15 cellular contexts compared by ENCODE assay signal in the genomic region with DNA sequence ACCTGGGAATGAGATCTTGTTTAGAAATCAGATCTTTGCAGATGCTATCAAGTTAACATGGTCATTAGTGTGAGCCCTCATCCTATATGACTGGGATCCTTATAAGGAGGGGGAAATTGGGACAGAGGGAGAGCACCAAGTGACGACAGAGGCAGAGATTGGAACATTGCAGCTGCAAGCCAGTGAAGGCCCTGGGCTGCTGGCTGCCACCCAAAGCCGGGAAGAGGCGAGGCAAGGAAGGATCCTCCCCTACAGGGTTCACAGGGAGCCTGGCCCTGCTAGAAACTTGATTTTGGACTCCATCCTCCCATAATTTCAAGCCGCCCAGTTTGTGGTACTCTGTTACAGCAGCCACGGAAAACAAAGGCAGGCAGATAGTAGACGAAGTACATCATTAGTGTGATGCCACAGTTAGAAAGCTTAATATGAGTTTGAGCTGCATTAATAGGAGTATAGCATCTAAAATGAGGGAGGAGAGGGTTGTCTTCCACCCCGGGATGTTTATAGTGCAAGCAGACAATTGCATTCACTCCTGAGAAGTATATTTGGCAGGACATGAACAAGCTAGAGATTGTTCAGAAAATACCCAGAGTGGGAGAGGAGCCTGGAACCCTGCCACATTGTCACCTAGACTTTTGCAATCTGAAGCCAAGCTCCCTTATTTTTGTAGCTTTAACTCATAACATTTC. TPM values are rescaled to one million over a fixed set of nuclear protein-coding genes. Genes with fewer than 3 reads are reported as not detected.
A peak's percentile ranks its signal among the peaks of the same experiment; 100 is the strongest.
DNase-seq lines count a peak whose midpoint lies in the region; ATAC-seq and TF ChIP-seq lines count a peak whose summit lies in the region.
"Had no signal": no experiment of that assay in that cellular context is flagged by ENCODE, and none has a peak within 500 bp of the region (broad histone marks: within the 10 kb centered on the region; RNA-seq: fewer than 3 reads in every experiment).

No MANE protein-coding gene starts in this region.

- H3K9me2 ChIP-seq in SK-N-SH, result no peaks in the 10 kb centered on the region

- TF ChIP-seq EP300 in SK-N-SH (IDR thresholded peaks at IDR 0.05; ENCODE audit: borderline replicate concordance in 1 of 2, low read depth in 1 of 2, low read length in 1 of 2), result no peak

- H3K4me2 ChIP-seq in SK-N-SH, result no peak overlapping the region

- ATAC-seq in SK-N-SH treated with all-trans-retinoic acid at 6 μM for 48 hours, result no peak
- no peak for ATAC-seq in HG02870 (IDR thresholded peaks at IDR 0.05; ENCODE audit: unreplicated experiment)
- ATAC-seq: activated naive CD8-positive, alpha-beta T cell treated with anti-CD3 and anti-CD28 coated beads, Interleukin-2, amount 50 U/mL, for 24 hours; gastrocnemius medialis had no signal

- H3K79me2 ChIP-seq in SK-N-SH (ENCODE audit: insufficient read depth), result no peaks in the 10 kb centered on the region

- POLR2A ChIA-PET in SK-N-SH (lab: Yijun Ruan, JAX), result interaction anchor here (1.0 kb wide), 1 partner anchor 149 kb away, joined by 3 read pairs; no protein-coding TSS in a partner anchor

- no peak overlapping the region for H2AFZ ChIP-seq in SK-N-SH (ENCODE audit: low read depth)

- H3K27ac ChIP-seq in SK-N-SH (ENCODE audit: low read depth in 2 of 2, low read length in 1 of 2) (no peak overlapping the region), muscle layer of colon (ENCODE audit: low read depth, low read length) (peak overlapping the region; percentile 52), uterus (no peak overlapping the region)
- H3K27ac ChIP-seq: gastrocnemius medialis had no signal

- CTCF ChIA-PET in SK-N-SH (lab: Yijun Ruan, JAX), result interaction anchor here (1.0 to 11.4 kb wide), 10 partner anchors 9 to 297 kb away, joined by 3 to 126 read pairs (median 5); no protein-coding TSS in a partner anchor

- TF ChIP-seq CTCF in SK-N-SH (IDR thresholded peaks at IDR 0.05), result no peak
- TF ChIP-seq CTCF in fibroblast of the aortic adventitia (IDR thresholded peaks at IDR 0.05; ENCODE audit: insufficient read depth, low read length), result no peak
- TF ChIP-seq CTCF in uterus (IDR thresholded peaks at IDR 0.05), result no peak

- peaks cover 6% of the 10 kb centered on the region for H3F3A ChIP-seq in SK-N-SH (replicated peaks; ENCODE audit: insufficient read depth)

- 85% methylated on average over 7 of the region's 7 CpGs for whole genome bisulfite sequencing in SK-N-SH (ENCODE audit: low lambda C conversion rate)

- H3K9me3 ChIP-seq in SK-N-SH (no peaks in the 10 kb centered on the region), muscle layer of colon (ENCODE audit: low read length) (no peaks in the 10 kb centered on the region), uterus (no peaks in the 10 kb centered on the region)
- H3K9me3 ChIP-seq: gastrocnemius medialis had no signal

- H3K4me1 ChIP-seq in SK-N-SH (ENCODE audit: control insufficient read depth in 1 of 2, insufficient read depth in 2 of 2, low read depth in 1 of 2, low read length in 1 of 2) (peaks cover 3% of the 10 kb centered on the region in 2 experiments; a peak in 2 of 4 replicates), muscle layer of colon (ENCODE audit: insufficient read depth, low read length) (peaks cover 23% of the 10 kb centered on the region), uterus (no peaks in the 10 kb centered on the region)

- no peak for TF ChIP-seq RAD21 in SK-N-SH (IDR thresholded peaks at IDR 0.05; ENCODE audit: low read length)

- H4K20me1 ChIP-seq in SK-N-SH (ENCODE audit: insufficient read depth), result no peaks in the 10 kb centered on the region

- no peaks in the 10 kb centered on the region for H3K36me3 ChIP-seq in SK-N-SH (replicated peaks in 1 of 2; ENCODE audit: control insufficient read depth in 1 of 2, insufficient read depth in 2 of 2, low read length in 1 of 2)
- no peaks in the 10 kb centered on the region for H3K36me3 ChIP-seq in muscle layer of colon (ENCODE audit: insufficient read depth, low read length)
- no peaks in the 10 kb centered on the region for H3K36me3 ChIP-seq in uterus
- H3K36me3 ChIP-seq: gastrocnemius medialis had no signal

- no peak for TF ChIP-seq POLR2A in uterus (IDR thresholded peaks at IDR 0.05)

- intact Hi-C loops in uterus (cut with DNase I; ENCODE audit: low total_unique reads), result no loop called here

- H3K27me3 ChIP-seq in SK-N-SH (ENCODE audit: insufficient read depth), result no peaks in the 10 kb centered on the region
- no peaks in the 10 kb centered on the region for H3K27me3 ChIP-seq in muscle layer of colon (ENCODE audit: control insufficient read depth in 1 of 2, insufficient read depth in 2 of 2, low read length in 2 of 2)
- no peaks in the 10 kb centered on the region for H3K27me3 ChIP-seq in uterus
- H3K27me3 ChIP-seq: gastrocnemius medialis had no signal

- DNase-seq in SK-N-SH (no peak), fibroblast of the aortic adventitia (ENCODE audit: low read depth) (peak; percentile 70), uterus (peak; percentile 31 to 63), NCI-H1105 (lab: John Stamatoyannopoulos, UW) (no peak), SK-N-DZ (ENCODE audit: low spot score) (no peak)
- DNase-seq: activated naive CD8-positive, alpha-beta T cell treated with anti-CD3 and anti-CD28 coated beads, Interleukin-2, amount 50 U/mL, for 24 hours; COR-L47; HFFc6; MV-4-11; NCI-H2171; nephron progenitor cell had no signal

- H3K9ac ChIP-seq in SK-N-SH (no peak overlapping the region), muscle layer of colon (ENCODE audit: low read length) (no peak overlapping the region)

- H3K4me3 ChIP-seq in SK-N-SH (ENCODE audit: low read depth in 2 of 2, low read length in 1 of 2) (no peak overlapping the region), fibroblast of the aortic adventitia (ENCODE audit: low read depth, low read length) (no peak overlapping the region), muscle layer of colon (ENCODE audit: low read depth in 1 of 2, low read length in 2 of 2) (no peak overlapping the region), uterus (no peak overlapping the region)
- H3K4me3 ChIP-seq: gastrocnemius medialis had no signal

TF ChIP-seq in SK-N-SH treated with all-trans-retinoic acid at 6 μM for 48 hours, 23 proteins besides CTCF, POLR2A, EP300 and RAD21:
- TF ChIP-seq ZC3H10 (CRISPR knock-in tag; IDR thresholded peaks at IDR 0.05), result no peak
- TF ChIP-seq ZNF70 (CRISPR knock-in tag; IDR thresholded peaks at IDR 0.05), result peak; percentile 93
TF ChIP-seq in SK-N-SH treated with all-trans-retinoic acid at 6 μM for 48 hours: peak in this region for 1.

TF ChIP-seq in SK-N-SH, 30 proteins besides CTCF, POLR2A, EP300 and RAD21:
- TF ChIP-seq, protein P1, sequence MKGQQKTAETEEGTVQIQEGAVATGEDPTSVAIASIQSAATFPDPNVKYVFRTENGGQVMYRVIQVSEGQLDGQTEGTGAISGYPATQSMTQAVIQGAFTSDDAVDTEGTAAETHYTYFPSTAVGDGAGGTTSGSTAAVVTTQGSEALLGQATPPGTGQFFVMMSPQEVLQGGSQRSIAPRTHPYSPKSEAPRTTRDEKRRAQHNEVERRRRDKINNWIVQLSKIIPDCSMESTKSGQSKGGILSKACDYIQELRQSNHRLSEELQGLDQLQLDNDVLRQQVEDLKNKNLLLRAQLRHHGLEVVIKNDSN (IDR thresholded peaks at IDR 0.05; ENCODE audit: borderline replicate concordance, low read depth), result no peak
- no peak for TF ChIP-seq TAF1 (IDR thresholded peaks at IDR 0.05; ENCODE audit: borderline replicate concordance, low read depth, low read length)
- no peak for TF ChIP-seq FOXM1 (IDR thresholded peaks at IDR 0.05; ENCODE audit: low read depth)

RNA-seq across cellular contexts. Expression of a gene that starts 56.8 kb away (rescaled TPM):
- polyA plus RNA-seq in SK-N-SH (2012; rRNA removed), result 61.9 and 85.1 TPM in 2 replicates
- 62.2 and 80.3 TPM in 2 replicates for polyA plus RNA-seq in SK-N-SH (2012; cell fraction: cytosol; rRNA removed)
- polyA plus RNA-seq in SK-N-SH (2012; cell fraction: nucleus; rRNA removed), result 63.2 and 66.2 TPM in 2 replicates
- 187 and 235 TPM in 2 replicates for total RNA-seq in fibroblast of the aortic adventitia (ENCODE audit: low replicate concordance)
- total RNA-seq in uterus, result 100 to 1,000 TPM in 2 of 4 donors, 10 to 100 TPM in 2; 51.6 to 143 (median 95.7) TPM
- 4.5 and 4.6 TPM in 2 replicates for polyA plus RNA-seq in SK-N-DZ (2014; cell fraction: cytosol; rRNA removed)
- 1.3 and 3.8 TPM in 2 replicates for polyA plus RNA-seq in SK-N-DZ (2014; cell fraction: nucleus; rRNA removed)

Comparison
In these comparisons a context has a peak if more than half of its experiments do, and no peak if none do; other contexts are left out.
1. DNase-seq: peak in fibroblast of the aortic adventitia (single experiment) and uterus (2 of 2); none in SK-N-SH (single experiment), NCI-H1105 (single experiment) and SK-N-DZ (single experiment).